22 cellular contexts compared by ENCODE assay signal in genomic region chr15:98614681-98615080, GRCh38.
"Had no signal": no experiment of that assay in that cellular context is flagged by ENCODE, and none has a peak within 500 bp of the region (broad histone marks: within the 10 kb centered on the region; RNA-seq: fewer than 3 reads in every experiment).

No MANE protein-coding gene starts in this region.

- H3K27ac ChIP-seq: colonic mucosa, neutrophil, ovary, SK-N-MC, stomach, suprapubic skin, tibial nerve had no signal

- H3K27me3 ChIP-seq: colonic mucosa, ovary had no signal

- ATAC-seq: activated CD4-positive, alpha-beta T cell treated with anti-CD3 and anti-CD28 coated beads for 36 hours; activated T-cell treated with anti-CD3 and anti-CD28 coated beads, Interleukin-2, amount 50 U/mL, for 72 hours; left ventricle myocardium superior; natural killer cell treated with Interleukin-12 subunit alpha and Interleukin-12 subunit beta and Interleukin-15 and Interleukin-18, amount 100 ng/mL, for 72 hours; sciatic nerve; stimulated activated memory B cell treated with anti-CD40 and anti-IgM and Interleukin-4, amounts not matched to agents 10 μg/mL and 1 μg/mL and 100 μg/mL, for 72 hours; T-helper 17 cell had no signal

- H3K9me3 ChIP-seq: colonic mucosa, neutrophil, ovary, stomach, suprapubic skin, tibial nerve had no signal

- H3K4me3 ChIP-seq: colonic mucosa, ovary, SK-N-MC, stomach, suprapubic skin, tibial nerve had no signal

- H3K36me3 ChIP-seq: colonic mucosa, neutrophil, ovary, stomach, suprapubic skin, tibial nerve had no signal

- H3K4me1 ChIP-seq: colonic mucosa, stomach, suprapubic skin, tibial nerve had no signal

- DNase-seq: activated B cell treated with CpG ODN at 0.5 μM for 24 hours; activated CD4-positive, alpha-beta T cell treated with anti-CD3 and anti-CD28 coated beads for 36 hours; activated CD4-positive, alpha-beta T cell treated with anti-CD3 and anti-CD28 coated beads, Interleukin-2, amount 50 U/mL, for 4 hours; activated effector memory CD4-positive, alpha-beta T cell treated with Interleukin-2 at 50 U/mL for 16 hours; activated naive CD4-positive, alpha-beta T cell treated with anti-CD3 and anti-CD28 coated beads for 36 hours; activated T-cell treated with anti-CD3 and anti-CD28 coated beads, Interleukin-2, amount 50 U/mL, for 72 hours; anterior cingulate cortex; kidney glomerular epithelial cell; left ventricle myocardium superior; ovary; stimulated activated CD4-positive, alpha-beta T cell treated with anti-CD3 and anti-CD28 coated beads, Interleukin-2, amount 100 ng/mL, for 24 hours; stomach; SW 1271; T-helper 17 cell had no signal
